Comparison of ENCODE assay signal across 11 cellular contexts in genomic region chr9:136788644-136789522, GRCh38. TPM values are rescaled to one million over a fixed set of nuclear protein-coding genes. Genes with fewer than 3 reads are reported as not detected.
A peak's percentile ranks its signal among the peaks of the same experiment; 100 is the strongest.
DNase-seq lines count a peak whose midpoint lies in the region; ATAC-seq and TF ChIP-seq lines count a peak whose summit lies in the region.
"Not testable (repeated sequence)": the region's sequence is repeated elsewhere in the genome, so short reads cannot be mapped to it uniquely, and the experiment has no call there.
"Had no signal": no experiment of that assay in that cellular context is flagged by ENCODE, and none has a peak within 500 bp of the region (broad histone marks: within the 10 kb centered on the region; RNA-seq: fewer than 3 reads in every experiment).

No MANE protein-coding gene starts in this region.

- peaks cover 19 to 57% (median 46%) of the 10 kb centered on the region in 4 donors for H3K4me1 ChIP-seq in transverse colon

- in situ Hi-C loops in transverse colon (cut with MboI; ENCODE audit: low pct_ligation_motif_present in 1 of 4, low pct_unique_long_range_greater_than_20kb in 1 of 4, low sequenced_read_pairs in 3 of 4), result loop anchor here (10.0 to 25.0 kb wide), 3 partner anchors 246 to 256 kb away; partner anchors contain the start of genes FUT7 (in 3 of the 4), NPDC1 (in 3 of the 4) and ABCA2 (in 2 of the 4)

- not testable (repeated sequence) for ATAC-seq in activated T-cell treated with anti-CD3 and anti-CD28 coated beads, Interleukin-2, amount 50 U/mL, for 72 hours (replicated peaks in 1 of 2); natural killer cell treated with Interleukin-12 subunit alpha and Interleukin-12 subunit beta and Interleukin-15 and Interleukin-18, amount 100 ng/mL, for 72 hours

- not testable (repeated sequence) for H3K36me3 Mint-ChIP-seq in activated T-cell treated with anti-CD3 and anti-CD28 coated beads, Interleukin-2, amount 50 U/mL, for 72 hours (ENCODE audit: insufficient read depth in 2 of 2); natural killer cell treated with Interleukin-12 subunit alpha and Interleukin-12 subunit beta and Interleukin-15 and Interleukin-18, amount 100 ng/mL, for 72 hours

- intact Hi-C loops in transverse colon (cut with DNase I; ENCODE audit: low total_unique reads), result not testable (repeated sequence)

- H3K4me3 ChIP-seq in transverse colon, result peak overlapping the region in 2 of 4 donors; percentile 7 to 33

- H3K27me3 Mint-ChIP-seq in activated T-cell treated with anti-CD3 and anti-CD28 coated beads, Interleukin-2, amount 50 U/mL, for 72 hours (ENCODE audit: low read depth); natural killer cell treated with Interleukin-12 subunit alpha and Interleukin-12 subunit beta and Interleukin-15 and Interleukin-18, amount 100 ng/mL, for 72 hours: not testable (repeated sequence)

- TF ChIP-seq POLR2A in erythroblast (IDR thresholded peaks at IDR 0.05; ENCODE audit: low read length) (peak; percentile 45), transverse colon (IDR thresholded peaks at IDR 0.05) (peak; percentile 47)

- not testable (repeated sequence) for TF ChIP-seq EP300 in transverse colon (IDR thresholded peaks at IDR 0.05; ENCODE audit: low read depth)

- peak in 1 of 5 experiments; percentile 27 for TF ChIP-seq CTCF in transverse colon (IDR thresholded peaks at IDR 0.05)

- not testable (repeated sequence) for H3K27me3 ChIP-seq in transverse colon

- H3K27ac ChIP-seq in transverse colon, result peak overlapping the region; percentile 95 to 99 (median 96)

- H3K27ac Mint-ChIP-seq in activated T-cell treated with anti-CD3 and anti-CD28 coated beads, Interleukin-2, amount 50 U/mL, for 72 hours, result not testable (repeated sequence)
- peak overlapping the region; percentile 78 to 84 for H3K27ac Mint-ChIP-seq in natural killer cell treated with Interleukin-12 subunit alpha and Interleukin-12 subunit beta and Interleukin-15 and Interleukin-18, amount 100 ng/mL, for 72 hours

- not testable (repeated sequence) for H3K9me3 Mint-ChIP-seq in activated T-cell treated with anti-CD3 and anti-CD28 coated beads, Interleukin-2, amount 50 U/mL, for 72 hours; natural killer cell treated with Interleukin-12 subunit alpha and Interleukin-12 subunit beta and Interleukin-15 and Interleukin-18, amount 100 ng/mL, for 72 hours

- 25 to 50% methylated on average over 13 to 27 of the region's 27 CpGs for WGBS in transverse colon (ENCODE audit: low coverage in 1 of 2), 2 donors

- peaks cover 40% of the 10 kb centered on the region for H3K4me1 Mint-ChIP-seq in activated T-cell treated with anti-CD3 and anti-CD28 coated beads, Interleukin-2, amount 50 U/mL, for 72 hours (ENCODE audit: low read depth)
- H3K4me1 Mint-ChIP-seq in natural killer cell treated with Interleukin-12 subunit alpha and Interleukin-12 subunit beta and Interleukin-15 and Interleukin-18, amount 100 ng/mL, for 72 hours (ENCODE audit: low read depth in 2 of 2), result peaks cover 25 to 31% of the 10 kb centered on the region in 2 donors

- peak overlapping the region; percentile 44 to 63 for H3K4me3 Mint-ChIP-seq in activated T-cell treated with anti-CD3 and anti-CD28 coated beads, Interleukin-2, amount 50 U/mL, for 72 hours
- peak overlapping the region; percentile 87 for H3K4me3 Mint-ChIP-seq in natural killer cell treated with Interleukin-12 subunit alpha and Interleukin-12 subunit beta and Interleukin-15 and Interleukin-18, amount 100 ng/mL, for 72 hours

- peak; percentile 75 for DNase-seq in ELF-1 (ENCODE audit: low read depth, low spot score)
- peak; percentile 90 for DNase-seq in OCI-M1 (lab: John Stamatoyannopoulos, UW)
- not testable (repeated sequence) for DNase-seq in activated T-cell treated with anti-CD3 and anti-CD28 coated beads, Interleukin-2, amount 50 U/mL, for 72 hours; natural killer cell treated with Interleukin-12 subunit alpha and Interleukin-12 subunit beta and Interleukin-15 and Interleukin-18, amount 100 ng/mL, for 72 hours (ENCODE audit: low spot score)
- peak; percentile 62 to 75 for DNase-seq in erythroblast (lab: John Stamatoyannopoulos, UW)
- DNase-seq in transverse colon, result peak; percentile 63

- H3K36me3 ChIP-seq in transverse colon, result not testable (repeated sequence)

- H3K9me3 ChIP-seq in transverse colon, result not testable (repeated sequence)

RNA-seq across cellular contexts. Expression of gene TMEM141, which starts 2.3 kb away (rescaled TPM):
- total RNA-seq in activated T-cell treated with anti-CD3 and anti-CD28 coated beads, Interleukin-2, amount 50 U/mL, for 72 hours, result 10 to 100 TPM; 18.7 to 20.9 TPM
- 10 to 100 TPM; 31.9 to 50.5 TPM for total RNA-seq in natural killer cell treated with Interleukin-12 subunit alpha and Interleukin-12 subunit beta and Interleukin-15 and Interleukin-18, amount 100 ng/mL, for 72 hours
- total RNA-seq in transverse colon, result 100 to 1,000 TPM; 179 to 392 (median 224) TPM

RNA-seq across cellular contexts. Expression of gene CCDC183, which starts 7.3 kb away (rescaled TPM):
- under 1 TPM; 0.46 to 0.72 TPM for total RNA-seq in activated T-cell treated with anti-CD3 and anti-CD28 coated beads, Interleukin-2, amount 50 U/mL, for 72 hours
- under 1 TPM; 0.38 to 0.45 TPM for total RNA-seq in natural killer cell treated with Interleukin-12 subunit alpha and Interleukin-12 subunit beta and Interleukin-15 and Interleukin-18, amount 100 ng/mL, for 72 hours
- total RNA-seq in transverse colon, result 100 to 1,000 TPM in 1 of 4 donors, 10 to 100 TPM in 3; 25.2 to 161 (median 63.5) TPM

RNA-seq across cellular contexts. Expression of gene RABL6, which starts 18.9 kb away (rescaled TPM):
- 10 to 100 TPM; 65.7 to 66.8 TPM for total RNA-seq in activated T-cell treated with anti-CD3 and anti-CD28 coated beads, Interleukin-2, amount 50 U/mL, for 72 hours
- total RNA-seq in natural killer cell treated with Interleukin-12 subunit alpha and Interleukin-12 subunit beta and Interleukin-15 and Interleukin-18, amount 100 ng/mL, for 72 hours, result 100 to 1,000 TPM in 1 of 2 donors, 10 to 100 TPM in 1; 74.1 to 151 TPM
- 100 to 1,000 TPM in 3 of 4 donors, 10 to 100 TPM in 1; 71.3 to 227 (median 160) TPM for total RNA-seq in transverse colon

RNA-seq across cellular contexts. Expression of gene LCN15, which starts 24.6 kb away (rescaled TPM):
- not detected for total RNA-seq in activated T-cell treated with anti-CD3 and anti-CD28 coated beads, Interleukin-2, amount 50 U/mL, for 72 hours
- not detected for total RNA-seq in natural killer cell treated with Interleukin-12 subunit alpha and Interleukin-12 subunit beta and Interleukin-15 and Interleukin-18, amount 100 ng/mL, for 72 hours
- 10 to 100 TPM in 1 of 4 donors, 1 to 10 TPM in 1, not detected in 2; 6.4 to 11.9 TPM for total RNA-seq in transverse colon
- total RNA-seq: activated CD8-positive, alpha-beta T cell treated with anti-CD3 and anti-CD28 coated beads for 36 hours; activated naive CD8-positive, alpha-beta T cell treated with anti-CD3 and anti-CD28 coated beads for 36 hours; mucosa of gallbladder had no signal

RNA-seq across cellular contexts. Expression of gene LCN8, which starts 30.8 kb away (rescaled TPM):
- not detected for total RNA-seq in activated T-cell treated with anti-CD3 and anti-CD28 coated beads, Interleukin-2, amount 50 U/mL, for 72 hours
- not detected for total RNA-seq in natural killer cell treated with Interleukin-12 subunit alpha and Interleukin-12 subunit beta and Interleukin-15 and Interleukin-18, amount 100 ng/mL, for 72 hours
- not detected for total RNA-seq in transverse colon
- total RNA-seq: activated CD8-positive, alpha-beta T cell treated with anti-CD3 and anti-CD28 coated beads for 36 hours; activated naive CD8-positive, alpha-beta T cell treated with anti-CD3 and anti-CD28 coated beads for 36 hours; H1; mucosa of gallbladder; upper lobe of left lung had no signal

Comparison
In these comparisons a context has a peak if more than half of its experiments do, and no peak if none do; other contexts are left out.
1. RNA of gene CCDC183, which starts 7.3 kb away (total RNA-seq): 25.2 to 161 TPM in transverse colon; 0.46 to 0.72 TPM in activated T-cell treated with anti-CD3 and anti-CD28 coated beads, Interleukin-2, amount 50 U/mL, for 72 hours and 0.38 to 0.45 TPM in natural killer cell treated with Interleukin-12 subunit alpha and Interleukin-12 subunit beta and Interleukin-15 and Interleukin-18, amount 100 ng/mL, for 72 hours; every median in the first group is over 10 times any median in the second.